Comparison of ENCODE assay signal across 1 cellular context in the genomic region with DNA sequence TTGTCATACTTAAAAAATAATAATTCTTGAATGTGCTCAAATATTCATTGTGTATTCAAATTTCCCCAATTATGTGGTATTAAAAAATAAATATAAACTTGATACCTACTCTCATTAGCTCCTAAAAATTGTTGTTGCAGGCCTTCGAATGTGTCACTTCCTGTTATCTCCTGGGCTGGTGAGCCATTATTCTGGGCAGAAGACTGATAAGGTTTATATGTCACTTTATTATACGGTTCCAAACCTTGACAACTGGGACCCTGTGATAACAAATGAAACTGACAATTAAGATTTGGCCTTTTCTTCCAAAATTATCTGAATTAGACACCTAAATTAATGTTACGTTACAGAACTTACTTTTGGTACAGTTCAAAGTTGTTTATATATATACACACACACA.
TF ChIP-seq lines count a peak whose summit lies in the region.

No MANE protein-coding gene starts in this region.

TF ChIP-seq in GM12878, 131 proteins besides CTCF, POLR2A, EP300 and RAD21:
- TF ChIP-seq, protein P1, sequence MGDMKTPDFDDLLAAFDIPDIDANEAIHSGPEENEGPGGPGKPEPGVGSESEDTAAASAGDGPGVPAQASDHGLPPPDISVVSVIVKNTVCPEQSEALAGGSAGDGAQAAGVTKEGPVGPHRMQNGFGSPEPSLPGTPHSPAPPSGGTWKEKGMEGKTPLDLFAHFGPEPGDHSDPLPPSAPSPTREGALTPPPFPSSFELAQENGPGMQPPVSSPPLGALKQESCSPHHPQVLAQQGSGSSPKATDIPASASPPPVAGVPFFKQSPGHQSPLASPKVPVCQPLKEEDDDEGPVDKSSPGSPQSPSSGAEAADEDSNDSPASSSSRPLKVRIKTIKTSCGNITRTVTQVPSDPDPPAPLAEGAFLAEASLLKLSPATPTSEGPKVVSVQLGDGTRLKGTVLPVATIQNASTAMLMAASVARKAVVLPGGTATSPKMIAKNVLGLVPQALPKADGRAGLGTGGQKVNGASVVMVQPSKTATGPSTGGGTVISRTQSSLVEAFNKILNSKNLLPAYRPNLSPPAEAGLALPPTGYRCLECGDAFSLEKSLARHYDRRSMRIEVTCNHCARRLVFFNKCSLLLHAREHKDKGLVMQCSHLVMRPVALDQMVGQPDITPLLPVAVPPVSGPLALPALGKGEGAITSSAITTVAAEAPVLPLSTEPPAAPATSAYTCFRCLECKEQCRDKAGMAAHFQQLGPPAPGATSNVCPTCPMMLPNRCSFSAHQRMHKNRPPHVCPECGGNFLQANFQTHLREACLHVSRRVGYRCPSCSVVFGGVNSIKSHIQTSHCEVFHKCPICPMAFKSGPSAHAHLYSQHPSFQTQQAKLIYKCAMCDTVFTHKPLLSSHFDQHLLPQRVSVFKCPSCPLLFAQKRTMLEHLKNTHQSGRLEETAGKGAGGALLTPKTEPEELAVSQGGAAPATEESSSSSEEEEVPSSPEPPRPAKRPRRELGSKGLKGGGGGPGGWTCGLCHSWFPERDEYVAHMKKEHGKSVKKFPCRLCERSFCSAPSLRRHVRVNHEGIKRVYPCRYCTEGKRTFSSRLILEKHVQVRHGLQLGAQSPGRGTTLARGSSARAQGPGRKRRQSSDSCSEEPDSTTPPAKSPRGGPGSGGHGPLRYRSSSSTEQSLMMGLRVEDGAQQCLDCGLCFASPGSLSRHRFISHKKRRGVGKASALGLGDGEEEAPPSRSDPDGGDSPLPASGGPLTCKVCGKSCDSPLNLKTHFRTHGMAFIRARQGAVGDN (IDR thresholded peaks at IDR 0.05) = peak; percentile 49; the same call in 1 of the 2 replicates
- no peak for TF ChIP-seq CHD1 (IDR thresholded peaks at IDR 0.05; ENCODE audit: low read depth, low read length)
